Comparison of ENCODE assay signal across 26 cellular contexts in genomic region chr9:115362101-115362500, GRCh38.
DNase-seq lines count a peak whose midpoint lies in the region; TF ChIP-seq lines count a peak whose summit lies in the region.
"Had no signal": no experiment of that assay in that cellular context is flagged by ENCODE, and none has a peak within 500 bp of the region (broad histone marks: within the 10 kb centered on the region; RNA-seq: fewer than 3 reads in every experiment).

No MANE protein-coding gene starts in this region.

- H3K4me1 Mint-ChIP-seq in nephron: peaks cover 24% of the 10 kb centered on the region
- H3K4me1 Mint-ChIP-seq: CD14-positive monocyte; CD4-positive, alpha-beta memory T cell; CD4-positive, CD25-positive, alpha-beta regulatory T cell; CD8-positive, alpha-beta memory T cell had no signal

- no peaks in the 10 kb centered on the region for H3K36me3 ChIP-seq in left ventricle myocardium inferior
- H3K36me3 ChIP-seq: BE2C, BLaER1 had no signal

- no peaks in the 10 kb centered on the region for H3K36me3 Mint-ChIP-seq in nephron (ENCODE audit: low read depth)
- H3K36me3 Mint-ChIP-seq: CD14-positive monocyte; CD4-positive, alpha-beta memory T cell; CD4-positive, CD25-positive, alpha-beta regulatory T cell; CD8-positive, alpha-beta memory T cell had no signal

- intact Hi-C loops in dorsolateral prefrontal cortex (cut with DNase I): no loop called here
- intact Hi-C loops in posterior cingulate gyrus (cut with DNase I): no loop called here
- intact Hi-C loops in left ventricle myocardium inferior (cut with micrococcal nuclease): no loop called here

- no peaks in the 10 kb centered on the region for H3K27me3 Mint-ChIP-seq in nephron (ENCODE audit: low read depth)
- H3K27me3 Mint-ChIP-seq: CD4-positive, CD25-positive, alpha-beta regulatory T cell had no signal

- H3K4me3 Mint-ChIP-seq in nephron: no peak overlapping the region
- H3K4me3 Mint-ChIP-seq: CD14-positive monocyte; CD4-positive, alpha-beta memory T cell; CD4-positive, CD25-positive, alpha-beta regulatory T cell; CD8-positive, alpha-beta memory T cell had no signal

- H3K4me3 ChIP-seq in dorsolateral prefrontal cortex (no peak overlapping the region), left ventricle myocardium inferior (no peak overlapping the region)
- H3K4me3 ChIP-seq: BLaER1, GM12878 had no signal

- H3K4me1 ChIP-seq in left ventricle myocardium inferior: no peaks in the 10 kb centered on the region
- H3K4me1 ChIP-seq: BE2C, BLaER1 had no signal

- peak overlapping the region in 2 of 3 experiments; percentile 64 to 70 for H3K27ac Mint-ChIP-seq in nephron
- H3K27ac Mint-ChIP-seq: CD14-positive monocyte; CD4-positive, alpha-beta memory T cell; CD4-positive, CD25-positive, alpha-beta regulatory T cell; CD8-positive, alpha-beta memory T cell had no signal

- no peaks in the 10 kb centered on the region for H3K9me3 Mint-ChIP-seq in nephron
- H3K9me3 Mint-ChIP-seq: CD8-positive, alpha-beta memory T cell had no signal

- H3K9me3 ChIP-seq in left ventricle myocardium inferior (replicated peaks): no peaks in the 10 kb centered on the region
- H3K9me3 ChIP-seq: BE2C, BLaER1 had no signal

- H3K27me3 ChIP-seq in dorsolateral prefrontal cortex (peaks cover 0 to 5% (median 0%) of the 10 kb centered on the region in 45 donors), left ventricle myocardium inferior (ENCODE audit: low read depth) (no peaks in the 10 kb centered on the region)
- H3K27me3 ChIP-seq: BE2C, BLaER1 had no signal

- DNase-seq in NCI-H2171 (lab: John Stamatoyannopoulos, UW) (peak; percentile 13), fibroblast of gingiva (ENCODE audit: low read depth) (peak; percentile 2), left kidney (ENCODE audit: low read depth, low spot score) (peak; percentile 40), dorsolateral prefrontal cortex (no peak), posterior cingulate gyrus (no peak), SKM-1 (lab: John Stamatoyannopoulos, UW; ENCODE audit: unreplicated experiment) (no peak), left ventricle myocardium inferior (no peak)
- DNase-seq: 8988T; ACHN; BE2C; C1 segment of cervical spinal cord; CD4-positive, alpha-beta memory T cell; CD4-positive, CD25-positive, alpha-beta regulatory T cell; CD8-positive, alpha-beta memory T cell; COR-L47; DMS 273 treated with DMSO at 0.1 percent for 48 hours; DMS153; DMS53; DMS79; DND-41; EL; GDM1 had no signal

- TF ChIP-seq CTCF in nephron (IDR thresholded peaks at IDR 0.05; ENCODE audit: unreplicated experiment in 3 of 3) (no peak), dorsolateral prefrontal cortex (IDR thresholded peaks at IDR 0.05 in 54 of 56, conservative IDR thresholded peaks at IDR 0.05 in 2 of 56; ENCODE audit: low read depth in 1 of 56, partially characterized antibody in 56 of 56) (no peak), left ventricle myocardium inferior (IDR thresholded peaks at IDR 0.05; ENCODE audit: borderline replicate concordance) (no peak)

- H3K27ac ChIP-seq in dorsolateral prefrontal cortex: no peak overlapping the region
- H3K27ac ChIP-seq in left ventricle myocardium inferior (replicated peaks): no peak overlapping the region
- H3K27ac ChIP-seq: BLaER1 had no signal

Comparison
In these comparisons a context has a peak if more than half of its experiments do, and no peak if none do; other contexts are left out.
1. DNase-seq: peak in NCI-H2171 (single experiment), fibroblast of gingiva (single experiment) and left kidney (single experiment); none in dorsolateral prefrontal cortex (0 of 10), posterior cingulate gyrus (0 of 10), SKM-1 (single experiment) and left ventricle myocardium inferior (single experiment).